Comparison of ENCODE assay signal across 14 cellular contexts in genomic region chr7:142584765-142585164, GRCh38.
A peak's percentile ranks its signal among the peaks of the same experiment; 100 is the strongest.
DNase-seq lines count a peak whose midpoint lies in the region; ATAC-seq lines count a peak whose summit lies in the region.
"Had no signal": no experiment of that assay in that cellular context is flagged by ENCODE, and none has a peak within 500 bp of the region (broad histone marks: within the 10 kb centered on the region; RNA-seq: fewer than 3 reads in every experiment).

No MANE protein-coding gene starts in this region.

- DNase-seq in EH (ENCODE audit: low read depth) (peak; percentile 48), M059J (ENCODE audit: low read depth) (peak; percentile 67), dermis blood vessel endothelial cell (peak; percentile 20), kidney tubule cell (ENCODE audit: low spot score) (peak; percentile 32), NCI-H69 (lab: John Stamatoyannopoulos, UW) (no peak)
- no peak for DNase-seq in NK-92 treated with Interleukin-12 subunit alpha and Interleukin-12 subunit beta, amount 100 ng/mL, for 24 hours (lab: John Stamatoyannopoulos, UW)
- DNase-seq: CD4-positive, CD25-positive, alpha-beta regulatory T cell; DMS53; H7; MV-4-11; NCI-H1417 treated with DMSO at 0.1 percent for 48 hours; NCI-H2029 treated with DMSO at 0.1 percent for 48 hours; NCI-H524 treated with DMSO at 0.1 percent for 48 hours had no signal

- no peak for ATAC-seq in GM21423 (IDR thresholded peaks at IDR 0.05; ENCODE audit: unreplicated experiment)

Comparison
In these comparisons a context has a peak if more than half of its experiments do, and no peak if none do; other contexts are left out.
1. DNase-seq: peak in EH (single experiment), M059J (single experiment), dermis blood vessel endothelial cell (single experiment) and kidney tubule cell (single experiment); none in NCI-H69 (single experiment) and NK-92 treated with Interleukin-12 subunit alpha and Interleukin-12 subunit beta, amount 100 ng/mL, for 24 hours (single experiment).